Comparison of ENCODE assay signal across 27 cellular contexts in the genomic region with DNA sequence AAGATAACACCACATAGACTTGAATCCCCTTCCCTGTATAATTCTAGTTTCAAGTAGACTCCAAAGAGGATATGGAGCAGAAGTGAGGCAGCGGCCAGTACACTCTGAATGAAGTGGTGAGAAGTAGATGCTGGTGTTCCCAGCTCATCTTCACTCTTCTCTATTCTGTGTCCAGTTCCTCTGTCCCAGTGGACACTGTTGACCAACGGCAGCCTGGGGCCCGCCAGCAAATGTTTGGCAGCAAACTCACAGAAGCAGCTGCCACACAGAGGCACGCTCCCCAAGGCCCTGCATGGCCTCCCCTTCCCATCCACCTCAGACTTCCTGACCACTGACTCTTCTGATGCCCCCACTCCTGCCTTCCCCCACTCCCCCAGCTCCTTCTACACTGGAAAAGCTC.
"Had no signal": no experiment of that assay in that cellular context is flagged by ENCODE, and none has a peak within 500 bp of the region (broad histone marks: within the 10 kb centered on the region; RNA-seq: fewer than 3 reads in every experiment).

No MANE protein-coding gene starts in this region.

- H3K27me3 ChIP-seq: brain microvascular endothelial cell, cardiac muscle cell, Peyer's patch had no signal

- H3K4me3 Mint-ChIP-seq: activated CD8-positive, alpha-beta T cell treated with anti-CD3 and anti-CD28 coated beads for 36 hours; activated naive CD8-positive, alpha-beta T cell treated with anti-CD3 and anti-CD28 coated beads, Interleukin-2, amount 50 U/mL, for 24 hours; T-helper 1 cell treated with Interleukin-12 subunit alpha and Interleukin-12 subunit beta and Interleukin-4 antibody, amounts not matched to agents 30 μg/mL and 1 μg/mL, for 36 hours had no signal

- H3K9me3 ChIP-seq: Peyer's patch had no signal

- H3K27me3 Mint-ChIP-seq: activated CD8-positive, alpha-beta T cell treated with anti-CD3 and anti-CD28 coated beads for 36 hours; activated naive CD8-positive, alpha-beta T cell treated with anti-CD3 and anti-CD28 coated beads, Interleukin-2, amount 50 U/mL, for 24 hours had no signal

- H3K4me1 ChIP-seq: Peyer's patch had no signal

- H3K4me1 Mint-ChIP-seq: activated naive CD8-positive, alpha-beta T cell treated with anti-CD3 and anti-CD28 coated beads, Interleukin-2, amount 50 U/mL, for 24 hours had no signal

- H3K27ac Mint-ChIP-seq: activated CD8-positive, alpha-beta T cell treated with anti-CD3 and anti-CD28 coated beads for 36 hours; activated naive CD4-positive, alpha-beta T cell treated with anti-CD3 and anti-CD28 coated beads, Interleukin-2, amount 50 U/mL, for 72 hours; activated naive CD8-positive, alpha-beta T cell treated with anti-CD3 and anti-CD28 coated beads, Interleukin-2, amount 50 U/mL, for 24 hours; T-helper 1 cell treated with Interleukin-12 subunit alpha and Interleukin-12 subunit beta and Interleukin-4 antibody, amounts not matched to agents 30 μg/mL and 1 μg/mL, for 36 hours had no signal

- H3K36me3 ChIP-seq: brain microvascular endothelial cell, cardiac muscle cell, Peyer's patch had no signal

- DNase-seq: activated CD4-positive, alpha-beta T cell treated with anti-CD3 and anti-CD28 coated beads for 4 hours; activated CD8-positive, alpha-beta memory T cell treated with anti-CD3 and anti-CD28 coated beads, Interleukin-2, amount 50 U/mL, for 48 hours; activated CD8-positive, alpha-beta T cell treated with anti-CD3 and anti-CD28 coated beads for 36 hours; activated effector memory CD4-positive, alpha-beta T cell treated with Interleukin-2 at 50 U/mL for 16 hours; activated naive CD4-positive, alpha-beta T cell; activated naive CD8-positive, alpha-beta T cell treated with anti-CD3 and anti-CD28 coated beads, Interleukin-2, amount 50 U/mL, for 24 hours; activated T-cell treated with anti-CD3 and anti-CD28 coated beads, Interleukin-2, amount 50 U/mL, for 1 hour; amniotic stem cell; Kasumi-1; KBM-7; NCI-H1092; NCI-H1417 treated with DMSO at 0.1 percent for 48 hours; NCI-H1694; NCI-H2029; NCI-H2107; NCI-H2171 treated with DMSO at 0.1 percent for 48 hours; NCI-H510A; NCI-H526 treated with DMSO at 0.1 percent for 48 hours; NCI-H82; NK-92 treated with Interleukin-12 subunit alpha and Interleukin-12 subunit beta, amount 100 ng/mL, for 24 hours; OCI-M1; Peyer's patch; SHP77 treated with DMSO at 0.1 percent for 48 hours had no signal

- H3K36me3 Mint-ChIP-seq: activated naive CD4-positive, alpha-beta T cell treated with anti-CD3 and anti-CD28 coated beads, Interleukin-2, amount 50 U/mL, for 72 hours had no signal

- H3K27ac ChIP-seq: brain microvascular endothelial cell, cardiac muscle cell, Peyer's patch had no signal

- H3K4me3 ChIP-seq: cardiac muscle cell, Peyer's patch had no signal
